2 cellular contexts compared by ENCODE assay signal in genomic region chrX:134677332-134677731, GRCh38.
TF ChIP-seq lines count a peak whose summit lies in the region.

No MANE protein-coding gene starts in this region.

TF ChIP-seq in A549, 52 proteins besides CTCF, POLR2A, EP300 and RAD21:
- TF ChIP-seq NR3C1 (IDR thresholded peaks at IDR 0.05) = no peak
- TF ChIP-seq ZFP36 (IDR thresholded peaks at IDR 0.05; ENCODE audit: borderline replicate concordance, partially characterized antibody) = peak; percentile 57
- TF ChIP-seq EHMT2 (IDR thresholded peaks at IDR 0.05; ENCODE audit: low read depth) = no peak
- no peak for TF ChIP-seq MAX (IDR thresholded peaks at IDR 0.05)

TF ChIP-seq in IMR-90, 13 proteins besides CTCF, POLR2A, EP300 and RAD21:
- TF ChIP-seq SMC3 (IDR thresholded peaks at IDR 0.05; ENCODE audit: low read depth, low read length) (no peak), MAZ (IDR thresholded peaks at IDR 0.05; ENCODE audit: borderline replicate concordance, low read depth, low read length) (no peak), BHLHE40 (IDR thresholded peaks at IDR 0.05; ENCODE audit: low read depth, low read length) (no peak), FOS (IDR thresholded peaks at IDR 0.05; ENCODE audit: low read depth, low read length) (no peak), NFE2L2 (IDR thresholded peaks at IDR 0.05; ENCODE audit: low read depth, low read length) (no peak), CEBPB (IDR thresholded peaks at IDR 0.05; ENCODE audit: low read depth, low read length) (no peak), RCOR1 (IDR thresholded peaks at IDR 0.05; ENCODE audit: insufficient replicate concordance, low read length) (no peak), RFX5 (IDR thresholded peaks at IDR 0.05; ENCODE audit: low read depth, low read length) (no peak), USF2 (IDR thresholded peaks at IDR 0.05; ENCODE audit: low read depth, low read length) (no peak), MAFK (IDR thresholded peaks at IDR 0.05; ENCODE audit: low read depth, low read length) (no peak), ELK1 (IDR thresholded peaks at IDR 0.05; ENCODE audit: borderline replicate concordance, low read depth, low read length) (no peak), CHD1 (IDR thresholded peaks at IDR 0.05; ENCODE audit: low read depth, low read length) (no peak), MXI1 (IDR thresholded peaks at IDR 0.05; ENCODE audit: borderline replicate concordance, low read depth, low read length) (no peak)
